11 cellular contexts compared by ENCODE assay signal in the genomic region with DNA sequence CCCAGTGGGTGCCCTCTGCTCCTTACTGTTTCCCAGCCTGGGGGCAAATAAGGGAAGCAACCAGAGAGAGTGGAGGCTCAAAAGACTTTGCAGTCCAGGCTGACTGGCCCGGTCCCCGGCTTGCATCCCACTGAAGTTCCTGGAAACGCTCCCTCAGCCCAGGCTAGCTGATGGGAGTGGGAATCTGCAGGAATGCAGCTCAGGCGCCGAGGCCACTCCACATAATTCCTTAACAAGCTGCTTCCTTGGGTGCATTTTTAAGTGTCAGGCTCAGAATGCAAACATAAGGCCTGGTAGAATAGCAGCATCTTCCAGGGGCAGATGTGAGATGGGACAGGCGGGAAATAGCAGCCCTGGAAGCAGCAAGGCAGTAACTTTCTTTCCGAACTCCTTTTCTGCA. TPM values are rescaled to one million over a fixed set of nuclear protein-coding genes. Genes with fewer than 3 reads are reported as not detected.
DNase-seq lines count a peak whose midpoint lies in the region; ATAC-seq and TF ChIP-seq lines count a peak whose summit lies in the region.
"Had no signal": no experiment of that assay in that cellular context is flagged by ENCODE, and none has a peak within 500 bp of the region (broad histone marks: within the 10 kb centered on the region; RNA-seq: fewer than 3 reads in every experiment).

No MANE protein-coding gene starts in this region.

- no peak overlapping the region for H2AFZ ChIP-seq in osteoblast (ENCODE audit: low read length)

- H3K27ac ChIP-seq in heart right ventricle = peak overlapping the region in 8 of 10 donors; percentile 13 to 90 (median 85)
- peak overlapping the region; percentile 90 to 97 (median 93) for H3K27ac ChIP-seq in esophagus muscularis mucosa (replicated peaks in 1 of 4)
- no peak overlapping the region for H3K27ac ChIP-seq in osteoblast (ENCODE audit: low read depth, low read length)
- peak overlapping the region; percentile 94 to 99 for H3K27ac ChIP-seq in uterus

- H3K4me1 ChIP-seq in heart right ventricle (peaks cover 34 to 79% (median 62%) of the 10 kb centered on the region in 9 donors), esophagus muscularis mucosa (peaks cover 67 to 90% (median 89%) of the 10 kb centered on the region in 4 donors), osteoblast (ENCODE audit: insufficient read depth, low read length) (peaks cover 46% of the 10 kb centered on the region), uterus (peaks cover 19 to 51% of the 10 kb centered on the region in 2 donors)

- no peaks in the 10 kb centered on the region for H3K27me3 ChIP-seq in heart right ventricle
- no peaks in the 10 kb centered on the region for H3K27me3 ChIP-seq in esophagus muscularis mucosa
- H3K27me3 ChIP-seq in osteoblast (ENCODE audit: insufficient read depth, low read length) = no peaks in the 10 kb centered on the region
- H3K27me3 ChIP-seq in uterus = no peaks in the 10 kb centered on the region

- H4K20me1 ChIP-seq in osteoblast (ENCODE audit: insufficient read depth, low read length) = no peaks in the 10 kb centered on the region

- intact Hi-C loops in heart right ventricle (cut with DNase I) (loop anchor here in 1 of 10 donors (5.0 kb wide), 1 partner anchor 46 kb away; no protein-coding TSS in a partner anchor), cardiac septum (cut with DNase I) (loop anchor here (5.0 kb wide), 1 partner anchor 91 kb away; a partner anchor contains a TSS), esophagus muscularis mucosa (cut with DNase I) (no loop called here), uterus (cut with DNase I; ENCODE audit: low total_unique reads) (no loop called here)

- 57 to 60% methylated on average over 7 of the region's 7 CpGs for WGBS in heart right ventricle, 2 donors
- 35% methylated on average over 7 of the region's 7 CpGs for WGBS in esophagus muscularis mucosa

- DNase-seq in heart right ventricle (no peak), cardiac septum (ENCODE audit: low spot score) (no peak), esophagus muscularis mucosa (ENCODE audit: extremely low spot score) (no peak), osteoblast (ENCODE audit: insufficient read length, low spot score, missing footprints) (peak; percentile 42), uterus (no peak), pons (ENCODE audit: low spot score) (no peak)
- no peak for DNase-seq in activated T-cell treated with anti-CD3 and anti-CD28 coated beads, Interleukin-2, amount 50 U/mL, for 1 hour
- DNase-seq: activated T-cell treated with anti-CD3 and anti-CD28 coated beads, Interleukin-2, amount 50 U/mL, for 4 hours; DND-41; naive thymus-derived CD4-positive, alpha-beta T cell had no signal

- no peak overlapping the region for H3K4me2 ChIP-seq in osteoblast (ENCODE audit: insufficient read depth, low read length)

- H3K9me3 ChIP-seq in heart right ventricle (no peaks in the 10 kb centered on the region), esophagus muscularis mucosa (no peaks in the 10 kb centered on the region), osteoblast (ENCODE audit: low read depth, low read length) (no peaks in the 10 kb centered on the region), uterus (no peaks in the 10 kb centered on the region)

- H3K36me3 ChIP-seq in heart right ventricle = peaks cover 0 to 45% (median 8%) of the 10 kb centered on the region in 9 donors
- H3K36me3 ChIP-seq in esophagus muscularis mucosa = peaks cover 4 to 27% (median 19%) of the 10 kb centered on the region in 4 donors
- H3K36me3 ChIP-seq in osteoblast (ENCODE audit: insufficient read depth, low read length) = peaks cover 12% of the 10 kb centered on the region
- no peaks in the 10 kb centered on the region for H3K36me3 ChIP-seq in uterus

- TF ChIP-seq POLR2A in esophagus muscularis mucosa (IDR thresholded peaks at IDR 0.05; ENCODE audit: low read depth) (no peak), uterus (IDR thresholded peaks at IDR 0.05) (no peak)

- ATAC-seq in heart right ventricle = no peak
- ATAC-seq in GM18517 (IDR thresholded peaks at IDR 0.05; ENCODE audit: unreplicated experiment) = no peak
- ATAC-seq: activated T-cell treated with anti-CD3 and anti-CD28 coated beads, Interleukin-2, amount 50 U/mL, for 4 hours; naive thymus-derived CD4-positive, alpha-beta T cell had no signal

- H3K4me3 ChIP-seq in heart right ventricle (no peak overlapping the region), esophagus muscularis mucosa (no peak overlapping the region), osteoblast (ENCODE audit: insufficient read depth, low read length) (no peak overlapping the region), uterus (no peak overlapping the region)

- no peak for TF ChIP-seq CTCF in heart right ventricle (IDR thresholded peaks at IDR 0.05)
- no peak for TF ChIP-seq CTCF in esophagus muscularis mucosa (IDR thresholded peaks at IDR 0.05)
- TF ChIP-seq CTCF in osteoblast (IDR thresholded peaks at IDR 0.05; ENCODE audit: extremely low read depth, low read depth, low read length) = no peak
- no peak for TF ChIP-seq CTCF in uterus (IDR thresholded peaks at IDR 0.05)

- TF ChIP-seq EP300 in esophagus muscularis mucosa (IDR thresholded peaks at IDR 0.05) = peak; percentile 41

- H3K79me2 ChIP-seq in osteoblast (ENCODE audit: insufficient read depth, low read length) = no peaks in the 10 kb centered on the region

RNA-seq across cellular contexts. Expression of gene RPL27A, which starts 39.1 kb away (rescaled TPM):
- total RNA-seq in heart right ventricle (100 to 1,000 TPM; 317 to 560 (median 381) TPM), cardiac septum (462 TPM), esophagus muscularis mucosa (1,000 to 10,000 TPM in 1 of 4 donors, 100 to 1,000 TPM in 3; 665 to 1,629 (median 791) TPM), osteoblast (710 and 869 TPM in 2 replicates), uterus (1,000 to 10,000 TPM in 2 of 4 donors, 100 to 1,000 TPM in 2; 505 to 3,151 (median 1,895) TPM)
- 1,000 to 10,000 TPM; 1,911 to 2,131 TPM for polyA plus RNA-seq in heart right ventricle

RNA-seq across cellular contexts. Expression of gene TRIM66, which starts 39.3 kb away (rescaled TPM):
- total RNA-seq in heart right ventricle (1 to 10 TPM; 1.8 to 7.4 (median 2.8) TPM), cardiac septum (3.0 TPM), esophagus muscularis mucosa (1 to 10 TPM; 2.2 to 5.4 (median 3.1) TPM), osteoblast (9.0 and 10.9 TPM in 2 replicates), uterus (10 to 100 TPM in 2 of 4 donors, 1 to 10 TPM in 2; 7.4 to 18.2 (median 10.5) TPM)
- polyA plus RNA-seq in heart right ventricle = 1 to 10 TPM in 1 of 2 donors, under 1 TPM in 1; 0.33 to 3.2 TPM
